8 cellular contexts compared by ENCODE assay signal in genomic region chr17:76104140-76104895, GRCh38. TPM values are rescaled to one million over a fixed set of nuclear protein-coding genes. Genes with fewer than 3 reads are reported as not detected.
DNase-seq lines count a peak whose midpoint lies in the region; ATAC-seq, FAIRE-seq and TF ChIP-seq lines count a peak whose summit lies in the region.

No MANE protein-coding gene starts in this region.

- TF ChIP-seq RAD21 in A549 (conservative IDR thresholded peaks at IDR 0.05 in 1 of 2, IDR thresholded peaks at IDR 0.05 in 1 of 2) = no peak
- no peak for TF ChIP-seq RAD21 in IMR-90 (IDR thresholded peaks at IDR 0.05; ENCODE audit: low read length)

- peak overlapping the region; percentile 96 for H2AK9ac ChIP-seq in IMR-90 (replicated peaks; ENCODE audit: low read depth, low read length, poor library complexity)

- H3K4me2 ChIP-seq in A549 (peak overlapping the region; percentile 82), IMR-90 (ENCODE audit: low read depth, low read length) (peak overlapping the region; percentile 95)

- no peak for FAIRE-seq in A549 (lab: Jason Lieb, UNC)
- FAIRE-seq in bronchial epithelial cell (lab: Jason Lieb, UNC) = no peak

- H2BK5ac ChIP-seq in IMR-90 (ENCODE audit: low read depth, low read length, poor library complexity, severe bottlenecking) = peak overlapping the region; percentile 86

- WGBS in A549 (ENCODE audit: missing lambda C conversion rate) = 87% methylated on average over 29 of the region's 29 CpGs
- WGBS in IMR-90 (ENCODE audit: extremely low coverage in 2 of 2, insufficient read length in 1 of 2), 2 experiments = 96% methylated on average over 5 of the region's 29 CpGs; no CpG with 5 or more reads in 1 of the 2 experiments

- TF ChIP-seq CTCF in A549 (IDR thresholded peaks at IDR 0.05) (no peak), IMR-90 (conservative IDR thresholded peaks at IDR 0.05; ENCODE audit: low read depth, low read length) (no peak), bronchial epithelial cell (IDR thresholded peaks at IDR 0.05; ENCODE audit: insufficient read depth, low read length, severe bottlenecking) (no peak), GM10248 (IDR thresholded peaks at IDR 0.05; ENCODE audit: control extremely low read depth, extremely low read depth, low read depth, missing control alignments) (no peak)

- H3K9me3 ChIP-seq in A549 (no peaks in the 10 kb centered on the region), IMR-90 (ENCODE audit: control insufficient read depth, insufficient read depth, low read length) (no peaks in the 10 kb centered on the region), mucosa of stomach (ENCODE audit: control insufficient read depth, low read length) (no peaks in the 10 kb centered on the region)

- H2AFZ ChIP-seq in IMR-90 (replicated peaks; ENCODE audit: low read length, poor library complexity) = peak overlapping the region; percentile 98

- H3K18ac ChIP-seq in IMR-90 (ENCODE audit: low read depth, low read length) = peak overlapping the region; percentile 89

- no peak for TF ChIP-seq EP300 in A549 (IDR thresholded peaks at IDR 0.05)

- peaks cover 5% of the 10 kb centered on the region; the same call in 1 of the 2 replicates for H4K20me1 ChIP-seq in IMR-90 (ENCODE audit: insufficient read depth, low read length)

- peak overlapping the region; percentile 98 to 100 for H4K8ac ChIP-seq in IMR-90 (ENCODE audit: low read depth in 2 of 2, low read length in 2 of 2)

- H3K4me1 ChIP-seq in A549 = peaks cover 11% of the 10 kb centered on the region
- peaks cover 8% of the 10 kb centered on the region; the same call in 1 of the 2 replicates for H3K4me1 ChIP-seq in IMR-90 (ENCODE audit: control insufficient read depth, insufficient read depth, low read length)
- peaks cover 26% of the 10 kb centered on the region for H3K4me1 ChIP-seq in mucosa of stomach (ENCODE audit: control insufficient read depth, insufficient read depth, low read length)

- CTCF ChIA-PET in A549 (lab: Yijun Ruan, JAX) = interaction anchor here (0.7 to 38.7 kb wide), 18 partner anchors 8 to 305 kb away, joined by 3 to 755 read pairs (median 5); no protein-coding TSS in a partner anchor
- CTCF ChIA-PET in IMR-90 (lab: Yijun Ruan, JAX) = interaction anchor here (0.6 to 1.0 kb wide), 2 partner anchors 17 to 175 kb away, joined by 3 read pairs; no protein-coding TSS in a partner anchor
- CTCF ChIA-PET in GM10248 (lab: Yijun Ruan, JAX) = interaction anchor here (1.0 to 3.0 kb wide), 8 partner anchors 11 to 294 kb away, joined by 3 to 18 read pairs (median 6); no protein-coding TSS in a partner anchor

- in situ Hi-C loops in IMR-90 (cut with MboI; ENCODE audit: low sequenced_read_pairs) = no loop called here

- peaks cover 10% of the 10 kb centered on the region for H3K9me1 ChIP-seq in IMR-90 (ENCODE audit: insufficient read depth, low read length)

- no TSS peak for BruUV-seq in IMR-90 (replicated peaks; lab: Mats Ljungman, UMichigan)

- POLR2A ChIA-PET in A549 (lab: Yijun Ruan, JAX) (interaction anchor here (0.6 to 1.3 kb wide), 6 partner anchors 11 to 249 kb away, joined by 3 to 4 read pairs (median 4); partner anchors contain the start of genes MRPL38, SRP68, UBALD2 and WBP2), IMR-90 (lab: Charles Lee; ENCODE audit: unreplicated experiment) (interaction anchor here (0.6 kb wide), 1 partner anchor 9 kb away, joined by 4 read pairs; no protein-coding TSS in a partner anchor), GM10248 (lab: Yijun Ruan, JAX) (no interaction called here)

- 0 out of 2 replicates have a peak overlapping the region, but pooled peaks have one; percentile 17 for H2BK20ac ChIP-seq in IMR-90 (ENCODE audit: low read depth, low read length)

- H3K4me3 ChIP-seq in A549 = peak overlapping the region; percentile 69
- H3K4me3 ChIP-seq in IMR-90 (ENCODE audit: insufficient read depth, low read depth, low read length) = peak overlapping the region; percentile 78; the same call in 1 of the 2 replicates
- peak overlapping the region; percentile 65 for H3K4me3 ChIP-seq in bronchial epithelial cell (ENCODE audit: low read depth, low read length)
- peak overlapping the region; percentile 92 for H3K4me3 ChIP-seq in mucosa of stomach (ENCODE audit: low read length)

- peak overlapping the region; percentile 100 for H3K14ac ChIP-seq in IMR-90 (replicated peaks; ENCODE audit: low read depth, low read length)

- no peak for DNase-seq in A549 (ENCODE audit: low read depth in 1 of 2, low spot score in 1 of 2)
- DNase-seq in IMR-90 = no peak
- DNase-seq in bronchial epithelial cell (ENCODE audit: low read depth) = no peak
- DNase-seq in central memory CD4-positive, alpha-beta T cell = no peak
- DNase-seq in GM10248 (ENCODE audit: extremely low spot score) = no peak

- peak overlapping the region; percentile 69; the same call in 1 of the 2 replicates for H2BK120ac ChIP-seq in IMR-90 (ENCODE audit: low read depth, low read length)

- peak overlapping the region; percentile 43; the same call in 1 of the 3 replicates for H2BK15ac ChIP-seq in IMR-90 (ENCODE audit: low read depth, low read length)

- H3K9ac ChIP-seq in IMR-90 (ENCODE audit: low read depth, low read length) (no peak overlapping the region), mucosa of stomach (ENCODE audit: low read length) (peak overlapping the region; percentile 87)

- ATAC-seq in A549 (no peak; a peak in 1 of 6 replicates), IMR-90 (ENCODE audit: low read depth) (no peak), HG02852 (IDR thresholded peaks at IDR 0.05; ENCODE audit: unreplicated experiment) (no peak), HG02970 (IDR thresholded peaks at IDR 0.05; ENCODE audit: low FRiP score, unreplicated experiment) (no peak)

- H4K5ac ChIP-seq in IMR-90 (ENCODE audit: low read depth, low read length) = peak overlapping the region; percentile 99

- H3K23ac ChIP-seq in IMR-90 (ENCODE audit: low read depth, low read length) = peak overlapping the region; percentile 100

- H3K36me3 ChIP-seq in IMR-90 (ENCODE audit: control insufficient read depth, insufficient read depth, low read length) (peaks cover 11% of the 10 kb centered on the region), bronchial epithelial cell (ENCODE audit: control insufficient read depth, insufficient read depth, low read length) (peaks cover 9% of the 10 kb centered on the region), mucosa of stomach (ENCODE audit: control insufficient read depth, insufficient read depth, low read length) (peaks cover 6% of the 10 kb centered on the region)

- peaks cover 16 to 34% of the 10 kb centered on the region in 2 experiments for H3K79me1 ChIP-seq in IMR-90 (ENCODE audit: low read depth in 1 of 2, low read length in 2 of 2)

- H4K91ac ChIP-seq in IMR-90 (ENCODE audit: insufficient read depth, low read depth, low read length) = peak overlapping the region; percentile 97

- no peak overlapping the region for H3K56ac ChIP-seq in IMR-90 (ENCODE audit: extremely low read depth, insufficient read depth, low read length)

- no peaks in the 10 kb centered on the region for H3K27me3 ChIP-seq in IMR-90 (ENCODE audit: control insufficient read depth, insufficient read depth, low read length)
- H3K27me3 ChIP-seq in bronchial epithelial cell (ENCODE audit: control insufficient read depth, insufficient read depth, low read length) = no peaks in the 10 kb centered on the region
- H3K27me3 ChIP-seq in mucosa of stomach (ENCODE audit: control insufficient read depth, insufficient read depth, low read length) = no peaks in the 10 kb centered on the region

- intact Hi-C loops in IMR-90 (cut with micrococcal nuclease) = no loop called here

- peak overlapping the region; percentile 84 to 87 for H3K27ac ChIP-seq in A549
- H3K27ac ChIP-seq in IMR-90 (ENCODE audit: insufficient read depth, low read length) = peak overlapping the region; percentile 84

- peak overlapping the region; percentile 90 for H2AK5ac ChIP-seq in IMR-90 (ENCODE audit: low read depth, low read length)

- peak overlapping the region; percentile 98 for H3K4ac ChIP-seq in IMR-90 (ENCODE audit: low read depth, low read length)

- dilution Hi-C loops in IMR-90 (cut with HindIII; ENCODE audit: low sequenced_read_pairs, unreplicated experiment) = no loop called here

- TF ChIP-seq POLR2A in A549 (IDR thresholded peaks at IDR 0.05; ENCODE audit: low read length) (no peak), IMR-90 (IDR thresholded peaks at IDR 0.05; ENCODE audit: low read depth, low read length) (no peak)

RNA-seq across cellular contexts. Expression of gene EXOC7, which starts 0.7 kb away (rescaled TPM):
- polyA plus RNA-seq in A549 (2011; rRNA removed) (64.5 and 76.4 TPM in 2 replicates), A549 (2017; fragmentation: RNase III; extraction: RNeasy Plus Mini Kit Qiagen cat#74134 plus additional on column Dnase treatment) (63.0 to 72.3 TPM (median 71.0 TPM) in 3 replicates), IMR-90 (2012; rRNA removed) (85.9 and 89.5 TPM in 2 replicates)
- 50.7 and 57.0 TPM in 2 replicates for polyA plus RNA-seq in A549 (2012; cell fraction: cytosol; rRNA removed)
- polyA plus RNA-seq in A549 (2012; cell fraction: nucleus; rRNA removed) = 127 and 139 TPM in 2 replicates
- polyA minus RNA-seq in A549 (2011; rRNA and poly(A)+ RNA removed) = 135 and 140 TPM in 2 replicates
- total RNA-seq in IMR-90 (2012; rRNA removed) (98.9 and 118 TPM in 2 replicates), bronchial epithelial cell (41.9 and 49.5 TPM in 2 replicates)
- 35.6 and 57.4 TPM in 2 replicates for polyA plus RNA-seq in IMR-90 (2012; cell fraction: cytosol; rRNA removed)
- 192 and 276 TPM in 2 replicates for polyA plus RNA-seq in IMR-90 (2012; cell fraction: nucleus; rRNA removed; ENCODE audit: low replicate concordance)

RNA-seq across cellular contexts. Expression of gene ZACN, which starts 25.3 kb away (rescaled TPM):
- polyA plus RNA-seq in A549 (2011; rRNA removed) = 0.12 TPM in 1 of 2 replicates, not detected in the other
- 0.03 and 0.04 TPM in 2 replicates for polyA plus RNA-seq in A549 (2012; cell fraction: cytosol; rRNA removed)
- polyA plus RNA-seq in A549 (2012; cell fraction: nucleus; rRNA removed) = 0.24 and 0.30 TPM in 2 replicates
- 0.20 to 0.30 TPM (median 0.21 TPM) in 3 replicates for polyA plus RNA-seq in A549 (2017; fragmentation: RNase III; extraction: RNeasy Plus Mini Kit Qiagen cat#74134 plus additional on column Dnase treatment)
- not detected in 2 replicates for polyA minus RNA-seq in A549 (2011; rRNA and poly(A)+ RNA removed)
- not detected in 2 replicates for total RNA-seq in IMR-90 (2012; rRNA removed)
- polyA plus RNA-seq in IMR-90 (2012; rRNA removed) = not detected in 2 replicates
- polyA plus RNA-seq in IMR-90 (2012; cell fraction: cytosol; rRNA removed) = not detected in 2 replicates
- polyA plus RNA-seq in IMR-90 (2012; cell fraction: nucleus; rRNA removed; ENCODE audit: low replicate concordance) = 0.16 and 0.18 TPM in 2 replicates
- not detected in 2 replicates for total RNA-seq in bronchial epithelial cell

RNA-seq across cellular contexts. Expression of gene GALR2, which starts 29.7 kb away (rescaled TPM):
- polyA plus RNA-seq in A549 (2011; rRNA removed) (0.32 and 0.38 TPM in 2 replicates), A549 (2017; fragmentation: RNase III; extraction: RNeasy Plus Mini Kit Qiagen cat#74134 plus additional on column Dnase treatment) (0.44 to 0.60 TPM (median 0.59 TPM) in 3 replicates), IMR-90 (2012; rRNA removed) (0.07 and 0.10 TPM in 2 replicates)
- polyA plus RNA-seq in A549 (2012; cell fraction: cytosol; rRNA removed) = 1.4 and 2.4 TPM in 2 replicates
- polyA plus RNA-seq in A549 (2012; cell fraction: nucleus; rRNA removed) = 1.7 and 3.3 TPM in 2 replicates
- polyA minus RNA-seq in A549 (2011; rRNA and poly(A)+ RNA removed) = 0.29 and 0.92 TPM in 2 replicates
- total RNA-seq in IMR-90 (2012; rRNA removed) (not detected in 2 replicates), bronchial epithelial cell (not detected in 2 replicates)
- 0.18 TPM in 1 of 2 replicates, not detected in the other for polyA plus RNA-seq in IMR-90 (2012; cell fraction: cytosol; rRNA removed)
- 0.10 and 0.26 TPM in 2 replicates for polyA plus RNA-seq in IMR-90 (2012; cell fraction: nucleus; rRNA removed; ENCODE audit: low replicate concordance)

RNA-seq across cellular contexts. Expression of gene SRP68, which starts 32.0 kb away (rescaled TPM):
- polyA plus RNA-seq in A549 (2011; rRNA removed) (123 and 139 TPM in 2 replicates), A549 (2017; fragmentation: RNase III; extraction: RNeasy Plus Mini Kit Qiagen cat#74134 plus additional on column Dnase treatment) (113 to 123 TPM (median 121 TPM) in 3 replicates), IMR-90 (2012; rRNA removed) (69.1 and 82.6 TPM in 2 replicates)
- 65.6 and 74.0 TPM in 2 replicates for polyA plus RNA-seq in A549 (2012; cell fraction: cytosol; rRNA removed)
- 52.8 and 87.8 TPM in 2 replicates for polyA plus RNA-seq in A549 (2012; cell fraction: nucleus; rRNA removed)
- polyA minus RNA-seq in A549 (2011; rRNA and poly(A)+ RNA removed) = 72.3 and 73.5 TPM in 2 replicates
- total RNA-seq in IMR-90 (2012; rRNA removed) (47.1 and 47.2 TPM in 2 replicates), bronchial epithelial cell (42.9 and 54.8 TPM in 2 replicates)
- 28.2 and 52.1 TPM in 2 replicates for polyA plus RNA-seq in IMR-90 (2012; cell fraction: cytosol; rRNA removed)
- 24.9 and 48.5 TPM in 2 replicates for polyA plus RNA-seq in IMR-90 (2012; cell fraction: nucleus; rRNA removed; ENCODE audit: low replicate concordance)

RNA-seq across cellular contexts. Expression of gene FOXJ1, which starts 36.7 kb away (rescaled TPM):
- 0.09 TPM in 2 replicates for polyA plus RNA-seq in A549 (2011; rRNA removed)
- polyA plus RNA-seq in A549 (2012; cell fraction: cytosol; rRNA removed) = 0.59 and 0.71 TPM in 2 replicates
- 1.3 and 2.8 TPM in 2 replicates for polyA plus RNA-seq in A549 (2012; cell fraction: nucleus; rRNA removed)
- 0.21 to 0.50 TPM (median 0.40 TPM) in 3 replicates for polyA plus RNA-seq in A549 (2017; fragmentation: RNase III; extraction: RNeasy Plus Mini Kit Qiagen cat#74134 plus additional on column Dnase treatment)
- 0.10 TPM in 1 of 2 replicates, not detected in the other for polyA minus RNA-seq in A549 (2011; rRNA and poly(A)+ RNA removed)
- total RNA-seq in IMR-90 (2012; rRNA removed) = not detected in 2 replicates
- 0.05 TPM in 1 of 2 replicates, not detected in the other for polyA plus RNA-seq in IMR-90 (2012; rRNA removed)
- 0.01 TPM in 1 of 2 replicates, not detected in the other for polyA plus RNA-seq in IMR-90 (2012; cell fraction: cytosol; rRNA removed)
- 0.03 TPM in 2 replicates for polyA plus RNA-seq in IMR-90 (2012; cell fraction: nucleus; rRNA removed; ENCODE audit: low replicate concordance)
- not detected in 2 replicates for total RNA-seq in bronchial epithelial cell
